1 cellular context compared by ENCODE assay signal in the genomic region with DNA sequence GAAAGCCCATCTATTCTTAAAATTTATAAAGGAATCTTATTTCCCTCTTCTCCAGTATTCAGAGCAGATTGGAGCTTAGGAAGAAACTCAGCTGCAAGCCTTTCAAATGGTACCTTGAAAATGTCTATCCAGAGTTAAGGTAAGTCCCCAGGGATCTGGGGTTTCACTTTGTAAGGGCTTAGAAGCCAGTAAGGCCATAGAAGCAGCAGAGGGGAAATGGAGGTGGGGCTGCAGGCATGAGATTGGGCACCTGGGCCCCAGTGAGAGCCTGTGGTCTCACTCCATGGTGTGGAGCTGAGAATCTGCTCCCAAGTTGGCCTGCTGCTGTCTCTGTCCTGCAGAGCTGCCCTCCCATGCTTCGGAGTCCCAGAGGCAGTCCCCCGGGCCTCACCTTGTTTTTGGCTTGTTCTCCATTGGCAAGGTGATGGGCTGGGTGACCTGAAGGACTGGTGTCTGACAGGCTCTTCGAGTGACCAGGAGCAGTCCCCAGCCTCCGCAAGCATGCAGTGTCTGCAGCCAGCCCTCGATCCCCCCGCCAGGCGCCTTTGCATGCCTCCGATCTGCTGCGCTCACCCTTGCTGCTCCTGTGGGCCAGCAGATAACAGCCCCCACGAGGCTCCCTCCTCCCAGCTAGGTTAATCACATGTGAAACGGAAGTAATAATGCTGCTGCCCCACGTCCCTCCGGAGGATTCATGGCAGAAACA.
A peak's percentile ranks its signal among the peaks of the same experiment; 100 is the strongest.
TF ChIP-seq lines count a peak whose summit lies in the region.

No MANE protein-coding gene starts in this region.

TF ChIP-seq in K562, 482 proteins besides CTCF, POLR2A, EP300 and RAD21:
- TF ChIP-seq MAX (CRISPR knock-in tag; IDR thresholded peaks at IDR 0.05) = peak; percentile 57; the same call in 1 of the 2 replicates
- no peak for TF ChIP-seq SMAD2 (IDR thresholded peaks at IDR 0.05; ENCODE audit: low read depth, low read length)
- TF ChIP-seq SPI1 (IDR thresholded peaks at IDR 0.05; ENCODE audit: borderline replicate concordance, low read depth, low read length) = no peak
- 0 out of 2 replicates have a peak, but pooled peaks have one; percentile 28 for TF ChIP-seq E2F5 (CRISPR knock-in tag; IDR thresholded peaks at IDR 0.05)
- TF ChIP-seq, protein P1, sequence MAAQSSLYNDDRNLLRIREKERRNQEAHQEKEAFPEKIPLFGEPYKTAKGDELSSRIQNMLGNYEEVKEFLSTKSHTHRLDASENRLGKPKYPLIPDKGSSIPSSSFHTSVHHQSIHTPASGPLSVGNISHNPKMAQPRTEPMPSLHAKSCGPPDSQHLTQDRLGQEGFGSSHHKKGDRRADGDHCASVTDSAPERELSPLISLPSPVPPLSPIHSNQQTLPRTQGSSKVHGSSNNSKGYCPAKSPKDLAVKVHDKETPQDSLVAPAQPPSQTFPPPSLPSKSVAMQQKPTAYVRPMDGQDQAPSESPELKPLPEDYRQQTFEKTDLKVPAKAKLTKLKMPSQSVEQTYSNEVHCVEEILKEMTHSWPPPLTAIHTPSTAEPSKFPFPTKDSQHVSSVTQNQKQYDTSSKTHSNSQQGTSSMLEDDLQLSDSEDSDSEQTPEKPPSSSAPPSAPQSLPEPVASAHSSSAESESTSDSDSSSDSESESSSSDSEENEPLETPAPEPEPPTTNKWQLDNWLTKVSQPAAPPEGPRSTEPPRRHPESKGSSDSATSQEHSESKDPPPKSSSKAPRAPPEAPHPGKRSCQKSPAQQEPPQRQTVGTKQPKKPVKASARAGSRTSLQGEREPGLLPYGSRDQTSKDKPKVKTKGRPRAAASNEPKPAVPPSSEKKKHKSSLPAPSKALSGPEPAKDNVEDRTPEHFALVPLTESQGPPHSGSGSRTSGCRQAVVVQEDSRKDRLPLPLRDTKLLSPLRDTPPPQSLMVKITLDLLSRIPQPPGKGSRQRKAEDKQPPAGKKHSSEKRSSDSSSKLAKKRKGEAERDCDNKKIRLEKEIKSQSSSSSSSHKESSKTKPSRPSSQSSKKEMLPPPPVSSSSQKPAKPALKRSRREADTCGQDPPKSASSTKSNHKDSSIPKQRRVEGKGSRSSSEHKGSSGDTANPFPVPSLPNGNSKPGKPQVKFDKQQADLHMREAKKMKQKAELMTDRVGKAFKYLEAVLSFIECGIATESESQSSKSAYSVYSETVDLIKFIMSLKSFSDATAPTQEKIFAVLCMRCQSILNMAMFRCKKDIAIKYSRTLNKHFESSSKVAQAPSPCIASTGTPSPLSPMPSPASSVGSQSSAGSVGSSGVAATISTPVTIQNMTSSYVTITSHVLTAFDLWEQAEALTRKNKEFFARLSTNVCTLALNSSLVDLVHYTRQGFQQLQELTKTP (IDR thresholded peaks at IDR 0.05; ENCODE audit: low read depth in 1 of 2, partially characterized antibody in 2 of 2) = no peak
- no peak for TF ChIP-seq ZBTB12 (CRISPR knock-in tag; IDR thresholded peaks at IDR 0.05)
- no peak for TF ChIP-seq ZZZ3 (IDR thresholded peaks at IDR 0.05)
- TF ChIP-seq TCF3 (CRISPR knock-in tag; IDR thresholded peaks at IDR 0.05) = peak; percentile 61
- TF ChIP-seq ZNF766 (CRISPR knock-in tag; conservative IDR thresholded peaks at IDR 0.05) = no peak
- no peak for TF ChIP-seq DIDO1 (tag; IDR thresholded peaks at IDR 0.05; ENCODE audit: low read depth)
- no peak for TF ChIP-seq TAF7 (tag; IDR thresholded peaks at IDR 0.05)
- no peak for TF ChIP-seq ZKSCAN1 (IDR thresholded peaks at IDR 0.05; ENCODE audit: low read depth, low read length)
- TF ChIP-seq HNRNPH1 (optimal IDR thresholded peaks at IDR 0.05; ENCODE audit: low read depth, low read length) = no peak
TF ChIP-seq in K562: peak in this region for 3.
